ENCODE assay signal across 11 cellular contexts in genomic region chr3:4749567-4750002, GRCh38.
DNase-seq lines count a peak whose midpoint lies in the region; ATAC-seq and TF ChIP-seq lines count a peak whose summit lies in the region.
"Had no signal": no experiment of that assay in that cellular context is flagged by ENCODE, and none has a peak within 500 bp of the region (broad histone marks: within the 10 kb centered on the region; RNA-seq: fewer than 3 reads in every experiment).

No MANE protein-coding gene starts in this region.

- peak; percentile 4 for ATAC-seq in GM18519 (IDR thresholded peaks at IDR 0.05; ENCODE audit: low FRiP score, unreplicated experiment)
- ATAC-seq in HG02870 (IDR thresholded peaks at IDR 0.05; ENCODE audit: unreplicated experiment): peak; percentile 37
- ATAC-seq in upper lobe of left lung (ENCODE audit: low FRiP score in 2 of 2): no peak

- H3K9me3 ChIP-seq in prostate gland: no peaks in the 10 kb centered on the region
- no peaks in the 10 kb centered on the region for H3K9me3 ChIP-seq in upper lobe of left lung

- DNase-seq in prostate gland (ENCODE audit: low spot score) (no peak), substantia nigra (lab: John Stamatoyannopoulos, UW) (no peak), cerebellar nuclear complex (lab: John Stamatoyannopoulos, UW) (no peak), upper lobe of left lung (no peak)
- DNase-seq in effector CD4-positive, alpha-beta T cell: no peak
- DNase-seq: activated gamma-delta T cell; DMS 273 treated with DMSO at 0.1 percent for 48 hours; stimulated activated CD4-positive, alpha-beta T cell treated with anti-CD3 and anti-CD28 coated beads, Interleukin-1b, Interleukin-23, amount 100 ng/mL, for 48 hours had no signal

- no peaks in the 10 kb centered on the region for H3K36me3 Mint-ChIP-seq in brain

- H3K4me1 ChIP-seq in prostate gland (replicated peaks) (no peaks in the 10 kb centered on the region), upper lobe of left lung (peaks cover 20 to 34% (median 28%) of the 10 kb centered on the region in 4 donors)

- H3K4me1 Mint-ChIP-seq in brain: peaks cover 43% of the 10 kb centered on the region

- intact Hi-C loops in prostate gland (cut with DNase I): loop anchor here (10.0 kb wide), 1 partner anchor 235 kb away; no protein-coding TSS in a partner anchor

- TF ChIP-seq POLR2A in prostate gland (IDR thresholded peaks at IDR 0.05) (no peak), upper lobe of left lung (IDR thresholded peaks at IDR 0.05) (no peak)

- H3K4me3 ChIP-seq in prostate gland: no peak overlapping the region
- H3K4me3 ChIP-seq in upper lobe of left lung: no peak overlapping the region

- peaks cover 0 to 6% (median 3%) of the 10 kb centered on the region in 5 experiments for H3K9me3 Mint-ChIP-seq in brain

- no peak for TF ChIP-seq EP300 in upper lobe of left lung (IDR thresholded peaks at IDR 0.05)

- H3K27ac Mint-ChIP-seq in brain: peak overlapping the region in 3 of 5 experiments; percentile 16 to 93 (median 86)

- 69% methylated on average over 5 of the region's 5 CpGs for WGBS in prostate gland
- 88 to 93% methylated on average over 5 of the region's 5 CpGs for WGBS in upper lobe of left lung, 2 donors

- H3K27me3 Mint-ChIP-seq in brain: peaks cover 9% of the 10 kb centered on the region

- H3K27ac ChIP-seq in prostate gland: peak overlapping the region; percentile 74 to 80
- no peak overlapping the region for H3K27ac ChIP-seq in substantia nigra (ENCODE audit: low read depth, low read length, poor library complexity, severe bottlenecking)
- H3K27ac ChIP-seq in upper lobe of left lung: peak overlapping the region in 1 of 4 donors; percentile 74

- H3K27me3 ChIP-seq in prostate gland (replicated peaks; ENCODE audit: insufficient read depth): no peaks in the 10 kb centered on the region
- no peaks in the 10 kb centered on the region for H3K27me3 ChIP-seq in upper lobe of left lung

- no peak for TF ChIP-seq CTCF in brain (conservative IDR thresholded peaks at IDR 0.05)
- TF ChIP-seq CTCF in prostate gland (IDR thresholded peaks at IDR 0.05): no peak
- no peak for TF ChIP-seq CTCF in upper lobe of left lung (IDR thresholded peaks at IDR 0.05)

- H3K36me3 ChIP-seq in prostate gland (no peaks in the 10 kb centered on the region), upper lobe of left lung (no peaks in the 10 kb centered on the region)

- H3K4me3 Mint-ChIP-seq in brain: no peak overlapping the region

Comparison
In these comparisons a context has a peak if more than half of its experiments do, and no peak if none do; other contexts are left out.
1. ATAC-seq: peak in GM18519 (single experiment) and HG02870 (single experiment); none in upper lobe of left lung (0 of 2).